1 cellular context compared by ENCODE assay signal in the genomic region with DNA sequence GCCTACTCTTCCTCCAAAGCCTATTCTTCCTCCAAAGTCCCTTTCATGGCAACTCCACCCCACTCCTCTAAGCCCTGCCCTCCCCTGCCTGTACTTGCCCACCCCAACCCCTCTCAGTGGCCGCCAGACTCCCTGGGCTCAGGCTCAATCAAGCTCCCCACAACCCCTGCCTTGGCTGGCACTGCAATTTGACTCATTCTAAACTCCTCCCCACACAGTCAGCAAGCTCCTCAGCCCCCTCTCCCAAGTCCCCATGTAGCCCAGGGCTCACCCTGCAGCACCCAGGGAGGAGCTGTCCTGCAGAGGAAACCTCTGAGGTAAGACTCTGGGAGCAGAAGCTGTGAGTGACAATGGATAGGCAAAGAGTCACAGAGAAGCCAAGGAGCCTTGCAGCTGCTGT.
TF ChIP-seq lines count a peak whose summit lies in the region.

No MANE protein-coding gene starts in this region.

TF ChIP-seq in HEK293, 187 proteins besides CTCF, POLR2A, EP300 and RAD21:
- TF ChIP-seq ZIC2 (tag by site-specific recombination; IDR thresholded peaks at IDR 0.05) (peak; percentile 91), ZNF76 (tag by site-specific recombination; IDR thresholded peaks at IDR 0.05; ENCODE audit: borderline replicate concordance, low read depth) (no peak)
- TF ChIP-seq, protein P1, sequence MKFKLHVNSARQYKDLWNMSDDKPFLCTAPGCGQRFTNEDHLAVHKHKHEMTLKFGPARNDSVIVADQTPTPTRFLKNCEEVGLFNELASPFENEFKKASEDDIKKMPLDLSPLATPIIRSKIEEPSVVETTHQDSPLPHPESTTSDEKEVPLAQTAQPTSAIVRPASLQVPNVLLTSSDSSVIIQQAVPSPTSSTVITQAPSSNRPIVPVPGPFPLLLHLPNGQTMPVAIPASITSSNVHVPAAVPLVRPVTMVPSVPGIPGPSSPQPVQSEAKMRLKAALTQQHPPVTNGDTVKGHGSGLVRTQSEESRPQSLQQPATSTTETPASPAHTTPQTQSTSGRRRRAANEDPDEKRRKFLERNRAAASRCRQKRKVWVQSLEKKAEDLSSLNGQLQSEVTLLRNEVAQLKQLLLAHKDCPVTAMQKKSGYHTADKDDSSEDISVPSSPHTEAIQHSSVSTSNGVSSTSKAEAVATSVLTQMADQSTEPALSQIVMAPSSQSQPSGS (tag by site-specific recombination; IDR thresholded peaks at IDR 0.05; ENCODE audit: low read depth) = no peak
